9 cellular contexts compared by ENCODE assay signal in genomic region chr16:56477096-56477878, GRCh38. TPM values are rescaled to one million over a fixed set of nuclear protein-coding genes. Genes with fewer than 3 reads are reported as not detected.
DNase-seq lines count a peak whose midpoint lies in the region; ATAC-seq and TF ChIP-seq lines count a peak whose summit lies in the region.
"Had no signal": no experiment of that assay in that cellular context is flagged by ENCODE, and none has a peak within 500 bp of the region (broad histone marks: within the 10 kb centered on the region; RNA-seq: fewer than 3 reads in every experiment).

No MANE protein-coding gene starts in this region.

- in situ Hi-C loops in KBM-7 (cut with MboI; ENCODE audit: low pct_unique_long_range_greater_than_20kb, low sequenced_read_pairs): no loop called here

- H3K9me3 Mint-ChIP-seq in activated naive CD4-positive, alpha-beta T cell treated with anti-CD3 and anti-CD28 coated beads, Interleukin-2, amount 50 U/mL, for 72 hours: no peaks in the 10 kb centered on the region

- peak; percentile 79 to 91 for ATAC-seq in activated naive CD4-positive, alpha-beta T cell treated with anti-CD3 and anti-CD28 coated beads, Interleukin-2, amount 50 U/mL, for 72 hours
- no peak for ATAC-seq in HG02973 (IDR thresholded peaks at IDR 0.05; ENCODE audit: unreplicated experiment)
- no peak for ATAC-seq in HG02571 (IDR thresholded peaks at IDR 0.05; ENCODE audit: unreplicated experiment)

- H3K27ac Mint-ChIP-seq in activated naive CD4-positive, alpha-beta T cell treated with anti-CD3 and anti-CD28 coated beads, Interleukin-2, amount 50 U/mL, for 72 hours: peak overlapping the region; percentile 57

- POLR2A ChIA-PET in AG04450 (lab: Yijun Ruan, JAX): no interaction called here

- H3K36me3 Mint-ChIP-seq in activated naive CD4-positive, alpha-beta T cell treated with anti-CD3 and anti-CD28 coated beads, Interleukin-2, amount 50 U/mL, for 72 hours: peaks cover 12 to 21% of the 10 kb centered on the region in 2 donors

- no peaks in the 10 kb centered on the region for H3K27me3 ChIP-seq in AG04450 (ENCODE audit: control insufficient read depth, insufficient read depth, low read length)

- peak; percentile 58 for DNase-seq in AG04450 (ENCODE audit: low read depth, low spot score)
- peak; percentile 79 for DNase-seq in HPDE6-E6E7 (ENCODE audit: extremely low spot score)
- no peak for DNase-seq in activated naive CD4-positive, alpha-beta T cell treated with anti-CD3 and anti-CD28 coated beads, Interleukin-2, amount 50 U/mL, for 72 hours (ENCODE audit: low spot score in 2 of 2)
- DNase-seq in iPS-NIHi7 (ENCODE audit: extremely low spot score): peak; percentile 22
- DNase-seq in SHP77 treated with DMSO at 0.1 percent for 48 hours (lab: John Stamatoyannopoulos, UW): no peak
- no peak for DNase-seq in KBM-7
- DNase-seq: T-helper 1 cell had no signal

- CTCF ChIA-PET in AG04450 (lab: Charles Lee): interaction anchor here (1.5 to 2.6 kb wide), 2 partner anchors 124 to 225 kb away, joined by 6 to 9 read pairs; no protein-coding TSS in a partner anchor

- no peak for TF ChIP-seq CTCF in AG04450 (IDR thresholded peaks at IDR 0.05; ENCODE audit: low read depth, low read length)

- no peaks in the 10 kb centered on the region for H3K9me3 ChIP-seq in AG04450 (ENCODE audit: control insufficient read depth, insufficient read depth, low read length)

- no peak overlapping the region for H3K4me3 ChIP-seq in AG04450 (ENCODE audit: low read depth, low read length)

- peak overlapping the region; percentile 82 for H3K27ac ChIP-seq in AG04450 (ENCODE audit: low read depth, low read length)

RNA-seq across cellular contexts. Expression of gene OGFOD1, which starts 25.9 kb away (rescaled TPM):
- polyA plus RNA-seq in AG04450 (2011; rRNA removed): 65.5 and 89.0 TPM in 2 replicates
- polyA minus RNA-seq in AG04450 (2011; rRNA and poly(A)+ RNA removed): 58.3 and 69.8 TPM in 2 replicates
- total RNA-seq in activated naive CD4-positive, alpha-beta T cell treated with anti-CD3 and anti-CD28 coated beads, Interleukin-2, amount 50 U/mL, for 72 hours: 10 to 100 TPM; 45.0 to 50.9 TPM

RNA-seq across cellular contexts. Expression of gene NUDT21, which starts 26.2 kb away (rescaled TPM):
- polyA plus RNA-seq in AG04450 (2011; rRNA removed): 111 and 124 TPM in 2 replicates
- 67.0 and 75.7 TPM in 2 replicates for polyA minus RNA-seq in AG04450 (2011; rRNA and poly(A)+ RNA removed)
- 100 to 1,000 TPM; 308 to 362 TPM for total RNA-seq in activated naive CD4-positive, alpha-beta T cell treated with anti-CD3 and anti-CD28 coated beads, Interleukin-2, amount 50 U/mL, for 72 hours

RNA-seq across cellular contexts. Expression of gene BBS2, which starts 42.5 kb away (rescaled TPM):
- 49.7 and 53.6 TPM in 2 replicates for polyA plus RNA-seq in AG04450 (2011; rRNA removed)
- polyA minus RNA-seq in AG04450 (2011; rRNA and poly(A)+ RNA removed): 41.8 and 46.0 TPM in 2 replicates
- total RNA-seq in activated naive CD4-positive, alpha-beta T cell treated with anti-CD3 and anti-CD28 coated beads, Interleukin-2, amount 50 U/mL, for 72 hours: 10 to 100 TPM; 26.2 to 27.1 TPM

RNA-seq across cellular contexts. Expression of gene AMFR, which starts 51.9 kb away (rescaled TPM):
- 77.9 and 80.4 TPM in 2 replicates for polyA plus RNA-seq in AG04450 (2011; rRNA removed)
- 320 and 427 TPM in 2 replicates for polyA minus RNA-seq in AG04450 (2011; rRNA and poly(A)+ RNA removed)
- 10 to 100 TPM; 29.7 to 32.3 TPM for total RNA-seq in activated naive CD4-positive, alpha-beta T cell treated with anti-CD3 and anti-CD28 coated beads, Interleukin-2, amount 50 U/mL, for 72 hours

Comparison
In these comparisons a context has a peak if more than half of its experiments do, and no peak if none do; other contexts are left out.
1. DNase-seq: peak in AG04450 (single experiment), HPDE6-E6E7 (single experiment) and iPS-NIHi7 (single experiment); none in activated naive CD4-positive, alpha-beta T cell treated with anti-CD3 and anti-CD28 coated beads, Interleukin-2, amount 50 U/mL, for 72 hours (0 of 2), SHP77 treated with DMSO at 0.1 percent for 48 hours (single experiment) and KBM-7 (single experiment).
2. ATAC-seq: peak in activated naive CD4-positive, alpha-beta T cell treated with anti-CD3 and anti-CD28 coated beads, Interleukin-2, amount 50 U/mL, for 72 hours (2 of 2); none in HG02973 (single experiment) and HG02571 (single experiment).